In genomic region chr15:70101459-70102113, GRCh38 we compare ENCODE assay signal across 8 cellular contexts. TPM values are rescaled to one million over a fixed set of nuclear protein-coding genes. Genes with fewer than 3 reads are reported as not detected.
DNase-seq lines count a peak whose midpoint lies in the region; ATAC-seq and TF ChIP-seq lines count a peak whose summit lies in the region.

No MANE protein-coding gene starts in this region.

- in situ Hi-C loops in ACHN (cut with HindIII; ENCODE audit: low pct_ligation_motif_present, low pct_unique_long_range_greater_than_20kb, low sequenced_read_pairs) = no loop called here

- H3K36me3 ChIP-seq in breast epithelium = no peaks in the 10 kb centered on the region
- no peaks in the 10 kb centered on the region for H3K36me3 ChIP-seq in left lung

- H3K4me3 ChIP-seq in breast epithelium = peak overlapping the region; percentile 20 to 81 (median 66)
- H3K4me3 ChIP-seq in left lung = no peak overlapping the region

- TF ChIP-seq CTCF in breast epithelium (IDR thresholded peaks at IDR 0.05) (peak in 1 of 3 donors; percentile 10), left lung (IDR thresholded peaks at IDR 0.05) (no peak)

- H3K27me3 ChIP-seq in breast epithelium (no peaks in the 10 kb centered on the region), left lung (no peaks in the 10 kb centered on the region)

- H3K27ac ChIP-seq in breast epithelium = peak overlapping the region; percentile 46 to 50
- H3K27ac ChIP-seq in left lung = peak overlapping the region; percentile 48 to 51

- TF ChIP-seq POLR2A in breast epithelium (IDR thresholded peaks at IDR 0.05) = no peak

- ATAC-seq in left lung = peak; percentile 2
- ATAC-seq in GM18909 (IDR thresholded peaks at IDR 0.05; ENCODE audit: poor library complexity, unreplicated experiment) = no peak
- ATAC-seq in GM19395 (IDR thresholded peaks at IDR 0.05; ENCODE audit: unreplicated experiment) = no peak
- ATAC-seq in stimulated activated naive CD8-positive, alpha-beta T cell treated with anti-CD3 and anti-CD28 coated beads, Interleukin-15, Interleukin-2, amounts not matched to agents 100 U/mL and 50 U/mL, for 24 hours = no peak

- H3K9me3 ChIP-seq in breast epithelium (no peaks in the 10 kb centered on the region), left lung (no peaks in the 10 kb centered on the region)

- H3K4me1 ChIP-seq in breast epithelium (peaks cover 6 to 8% of the 10 kb centered on the region in 2 donors), left lung (peaks cover 28 to 56% of the 10 kb centered on the region in 2 donors)

- intact Hi-C loops in breast epithelium (cut with DNase I; ENCODE audit: low total_unique reads) = no loop called here
- intact Hi-C loops in left lung (cut with DNase I) = no loop called here

- peak; percentile 73 for DNase-seq in ACHN
- DNase-seq in HUDEP-2 (lab: John Stamatoyannopoulos, UW; ENCODE audit: unreplicated experiment in 76 of 76) = peak in 65 of 76 experiments; percentile 7 to 81 (median 50)
- DNase-seq in NCI-H526 treated with DMSO at 0.1 percent for 48 hours (lab: John Stamatoyannopoulos, UW) = peak; percentile 61
- peak in 1 of 2 donors; percentile 48 for DNase-seq in breast epithelium (ENCODE audit: low spot score in 2 of 2)
- peak in 1 of 2 donors; percentile 69 for DNase-seq in left lung
- no peak for DNase-seq in stimulated activated naive CD8-positive, alpha-beta T cell treated with anti-CD3 and anti-CD28 coated beads, Interleukin-15, Interleukin-2, amounts not matched to agents 100 U/mL and 50 U/mL, for 24 hours

RNA-seq across cellular contexts. Expression of gene TLE3, which starts 3.9 kb away (rescaled TPM):
- total RNA-seq in breast epithelium (10 to 100 TPM; 67.0 to 73.9 (median 73.4) TPM), left lung (10 to 100 TPM; 48.2 to 69.9 TPM)

Comparison
In these comparisons a context has a peak if more than half of its experiments do, and no peak if none do; other contexts are left out.
1. H3K4me3 ChIP-seq: peak in breast epithelium (3 of 3); none in left lung (0 of 2).